19 cellular contexts compared by ENCODE assay signal in the genomic region with DNA sequence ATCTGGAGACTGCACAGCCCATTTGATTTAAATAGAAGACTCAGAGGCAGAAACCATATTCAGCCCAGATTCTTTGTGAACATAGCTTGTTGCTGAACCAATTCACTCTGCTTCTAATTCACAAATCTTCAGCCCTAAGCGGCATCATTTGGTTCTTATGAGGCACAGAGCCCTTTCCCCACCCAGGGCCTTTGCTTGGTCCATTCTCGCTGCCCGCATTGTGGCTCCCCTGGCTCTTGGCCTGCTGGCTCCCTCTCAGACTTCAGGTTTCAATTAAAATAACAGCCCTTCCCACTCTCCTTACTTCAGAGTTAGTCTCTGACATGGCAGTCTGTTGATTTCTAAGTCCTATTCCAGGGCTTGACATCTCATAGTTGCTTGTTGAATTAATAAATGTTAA. TPM values are rescaled to one million over a fixed set of nuclear protein-coding genes. Genes with fewer than 3 reads are reported as not detected.
A peak's percentile ranks its signal among the peaks of the same experiment; 100 is the strongest.
DNase-seq lines count a peak whose midpoint lies in the region; ATAC-seq and TF ChIP-seq lines count a peak whose summit lies in the region.
"Had no signal": no experiment of that assay in that cellular context is flagged by ENCODE, and none has a peak within 500 bp of the region (broad histone marks: within the 10 kb centered on the region; RNA-seq: fewer than 3 reads in every experiment).

No MANE protein-coding gene starts in this region.

- H3K27ac Mint-ChIP-seq in T-helper 17 cell, result peak overlapping the region; percentile 67
- H3K27ac Mint-ChIP-seq in stimulated activated naive B cell treated with anti-CD40 and anti-IgM and Interleukin-4, amounts not matched to agents 10 μg/mL and 1 μg/mL and 100 μg/mL, for 72 hours, result peak overlapping the region; percentile 53
- H3K27ac Mint-ChIP-seq: CD14-positive monocyte, HFFc6 had no signal

- no peaks in the 10 kb centered on the region for H3K9me3 Mint-ChIP-seq in stimulated activated naive B cell treated with anti-CD40 and anti-IgM and Interleukin-4, amounts not matched to agents 10 μg/mL and 1 μg/mL and 100 μg/mL, for 72 hours
- H3K9me3 Mint-ChIP-seq: HFFc6 had no signal

- no peaks in the 10 kb centered on the region for H3K9me3 ChIP-seq in T-helper 17 cell (ENCODE audit: control insufficient read depth, low read length, poor library complexity, severe bottlenecking)
- H3K9me3 ChIP-seq: SJCRH30 had no signal

- H3K4me3 ChIP-seq in fibroblast of the aortic adventitia (ENCODE audit: low read depth, low read length), result no peak overlapping the region
- H3K4me3 ChIP-seq: K562, SJCRH30 had no signal

- TF ChIP-seq CTCF in fibroblast of the aortic adventitia (IDR thresholded peaks at IDR 0.05; ENCODE audit: insufficient read depth, low read length), result no peak

- H3K27me3 Mint-ChIP-seq in T-helper 17 cell, result peaks cover 9% of the 10 kb centered on the region
- H3K27me3 Mint-ChIP-seq in stimulated activated naive B cell treated with anti-CD40 and anti-IgM and Interleukin-4, amounts not matched to agents 10 μg/mL and 1 μg/mL and 100 μg/mL, for 72 hours, result peaks cover 8 to 9% of the 10 kb centered on the region in 2 donors

- H3K4me3 Mint-ChIP-seq in T-helper 17 cell, result no peak overlapping the region
- no peak overlapping the region for H3K4me3 Mint-ChIP-seq in stimulated activated naive B cell treated with anti-CD40 and anti-IgM and Interleukin-4, amounts not matched to agents 10 μg/mL and 1 μg/mL and 100 μg/mL, for 72 hours
- H3K4me3 Mint-ChIP-seq: CD14-positive monocyte, HFFc6 had no signal

- H3K4me1 Mint-ChIP-seq in T-helper 17 cell, result no peaks in the 10 kb centered on the region
- peaks cover under 1 to 2% of the 10 kb centered on the region in 2 donors for H3K4me1 Mint-ChIP-seq in stimulated activated naive B cell treated with anti-CD40 and anti-IgM and Interleukin-4, amounts not matched to agents 10 μg/mL and 1 μg/mL and 100 μg/mL, for 72 hours
- H3K4me1 Mint-ChIP-seq: CD14-positive monocyte had no signal

- H3K36me3 Mint-ChIP-seq in T-helper 17 cell (ENCODE audit: low read depth), result peaks cover 3% of the 10 kb centered on the region
- H3K36me3 Mint-ChIP-seq in stimulated activated naive B cell treated with anti-CD40 and anti-IgM and Interleukin-4, amounts not matched to agents 10 μg/mL and 1 μg/mL and 100 μg/mL, for 72 hours, result no peaks in the 10 kb centered on the region
- H3K36me3 Mint-ChIP-seq: CD14-positive monocyte had no signal

- DNase-seq in DMS79 treated with DMSO at 0.1 percent for 48 hours (lab: John Stamatoyannopoulos, UW), result peak; percentile 49
- no peak for DNase-seq in DMS79 (lab: John Stamatoyannopoulos, UW)
- DNase-seq in T-helper 17 cell, result no peak
- DNase-seq in fibroblast of the aortic adventitia (ENCODE audit: low read depth), result peak; percentile 46
- no peak for DNase-seq in stimulated activated naive B cell treated with anti-CD40 and anti-IgM and Interleukin-4, amounts not matched to agents 10 μg/mL and 1 μg/mL and 100 μg/mL, for 72 hours
- DNase-seq in NCI-H1930 (lab: John Stamatoyannopoulos, UW), result no peak
- no peak for DNase-seq in inferior parietal cortex (ENCODE audit: extremely low spot score)
- DNase-seq: 8988T, COR-L47, GOT3, HFFc6, NCI-H1092 treated with DMSO at 0.1 percent for 48 hours, NCI-H1694 treated with DMSO at 0.1 percent for 48 hours, NCI-H446 treated with DMSO at 0.1 percent for 48 hours, NCI-H82, SJCRH30 had no signal

- ATAC-seq in T-helper 17 cell (no peak), GM21786 (IDR thresholded peaks at IDR 0.05; ENCODE audit: unreplicated experiment) (no peak)
- ATAC-seq in stimulated activated naive B cell treated with anti-CD40 and anti-IgM and Interleukin-4, amounts not matched to agents 10 μg/mL and 1 μg/mL and 100 μg/mL, for 72 hours (replicated peaks), result no peak
- ATAC-seq: K562 had no signal

RNA-seq across cellular contexts. Expression of gene TMEM14A, which starts 9.4 kb away (rescaled TPM):
- total RNA-seq in T-helper 17 cell, result 1 to 10 TPM; 7.8 to 8.7 TPM
- 16.3 and 60.1 TPM in 2 replicates for total RNA-seq in fibroblast of the aortic adventitia (ENCODE audit: low replicate concordance)

Comparison
In these comparisons a context has a peak if more than half of its experiments do, and no peak if none do; other contexts are left out.
1. DNase-seq: peak in DMS79 treated with DMSO at 0.1 percent for 48 hours (single experiment) and fibroblast of the aortic adventitia (single experiment); none in DMS79 (single experiment), T-helper 17 cell (0 of 3), stimulated activated naive B cell treated with anti-CD40 and anti-IgM and Interleukin-4, amounts not matched to agents 10 μg/mL and 1 μg/mL and 100 μg/mL, for 72 hours (single experiment), NCI-H1930 (0 of 2) and inferior parietal cortex (single experiment).